In the genomic region with DNA sequence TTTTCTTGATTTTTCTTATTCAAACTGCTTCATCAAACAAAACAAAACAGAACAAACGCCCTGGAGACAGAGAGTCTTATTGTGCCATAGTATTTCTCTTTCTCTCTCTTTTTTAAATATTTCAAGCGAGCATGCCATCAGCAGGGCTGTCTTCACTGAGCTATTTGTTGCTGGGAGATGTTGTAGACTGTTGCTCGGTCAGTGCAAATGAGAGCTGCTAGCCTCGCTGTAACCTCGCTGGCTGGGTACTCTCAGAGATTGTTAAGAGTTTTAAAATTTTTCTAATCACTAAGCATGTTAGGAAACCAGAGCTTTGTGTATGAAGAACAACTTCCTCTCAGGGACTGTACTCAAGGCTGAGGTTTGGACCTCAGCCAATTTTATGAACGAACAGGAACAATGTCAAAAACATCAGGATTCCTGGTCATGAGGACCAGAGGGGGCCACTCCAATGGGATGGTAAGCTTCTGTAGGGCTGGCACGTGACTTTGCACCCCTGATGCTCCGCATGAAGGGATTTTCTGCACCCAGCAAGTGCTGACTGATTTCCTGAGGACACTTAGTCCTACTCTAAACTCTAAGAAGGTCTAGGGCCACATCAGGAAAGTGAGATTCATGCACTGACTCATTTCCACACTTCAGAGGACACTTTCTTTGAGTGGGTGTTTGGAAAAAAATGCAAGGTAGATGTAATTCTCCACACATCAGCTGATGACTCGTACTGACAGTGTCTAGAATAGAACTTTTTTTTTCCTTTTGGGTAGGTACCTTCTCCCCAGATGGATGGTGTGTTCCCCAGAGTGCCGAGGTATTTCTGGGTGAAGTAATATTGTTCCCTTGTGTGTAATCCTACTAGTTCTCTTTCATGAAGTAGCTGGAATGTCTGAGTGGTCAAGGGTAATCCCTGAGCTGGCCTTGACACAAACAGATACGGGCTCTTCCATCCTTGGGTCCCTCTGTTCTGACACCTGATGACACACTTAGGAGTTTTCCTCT, we compare ENCODE assay signal across 7 cellular contexts. TPM values are rescaled to one million over a fixed set of nuclear protein-coding genes. Genes with fewer than 3 reads are reported as not detected.
DNase-seq lines count a peak whose midpoint lies in the region; ATAC-seq, FAIRE-seq and TF ChIP-seq lines count a peak whose summit lies in the region.

No MANE protein-coding gene starts in this region.

- no peaks in the 10 kb centered on the region for H3K9me1 ChIP-seq in keratinocyte (ENCODE audit: control insufficient read depth, extremely low read depth, insufficient read depth, low read length)

- no peaks in the 10 kb centered on the region for H3K27me3 Mint-ChIP-seq in activated naive CD4-positive, alpha-beta T cell treated with anti-CD3 and anti-CD28 coated beads, Interleukin-2, amount 50 U/mL, for 24 hours

- H3K4me1 Mint-ChIP-seq in activated naive CD4-positive, alpha-beta T cell treated with anti-CD3 and anti-CD28 coated beads, Interleukin-2, amount 50 U/mL, for 24 hours, result peaks cover 71% of the 10 kb centered on the region

- TF ChIP-seq CTCF in OCI-LY3 (IDR thresholded peaks at IDR 0.05; ENCODE audit: low read depth, low read length), result no peak
- TF ChIP-seq CTCF in keratinocyte (optimal IDR thresholded peaks at IDR 0.05 in 1 of 3, IDR thresholded peaks at IDR 0.05 in 1 of 3, conservative IDR thresholded peaks at IDR 0.05 in 1 of 3; ENCODE audit: extremely low read depth in 1 of 3, insufficient read depth in 2 of 3, low read length in 3 of 3), result no peak

- peak; percentile 75 for ATAC-seq in GM18519 (IDR thresholded peaks at IDR 0.05; ENCODE audit: low FRiP score, unreplicated experiment)
- peak; percentile 86 for ATAC-seq in HG02852 (IDR thresholded peaks at IDR 0.05; ENCODE audit: unreplicated experiment)

- H3K4me3 ChIP-seq in OCI-LY3 (ENCODE audit: low read length) (peak overlapping the region; percentile 53), keratinocyte (ENCODE audit: control insufficient read depth in 2 of 3, extremely low read depth in 1 of 3, insufficient read depth in 2 of 3, low read depth in 1 of 3, low read length in 3 of 3) (no peak overlapping the region)

- DNase-seq in keratinocyte (ENCODE audit: low read depth, low spot score) (no peak), iPS-NIHi7 (ENCODE audit: extremely low spot score) (no peak)
- DNase-seq in stimulated activated CD8-positive, alpha-beta memory T cell treated with anti-CD3 and anti-CD28 coated beads, Interleukin-12 subunit alpha, Interleukin-12 subunit beta, amount 100 ng/mL, for 4 hours (ENCODE audit: low read depth), result peak; percentile 27

- H4K20me1 ChIP-seq in OCI-LY3 (ENCODE audit: insufficient read depth, low read length) (no peaks in the 10 kb centered on the region), keratinocyte (ENCODE audit: control insufficient read depth, extremely low read depth, insufficient read depth, low read length) (no peaks in the 10 kb centered on the region)

- H3K9me3 Mint-ChIP-seq in activated naive CD4-positive, alpha-beta T cell treated with anti-CD3 and anti-CD28 coated beads, Interleukin-2, amount 50 U/mL, for 24 hours, result peaks cover 12% of the 10 kb centered on the region

- dilution Hi-C loops in keratinocyte (cut with MboI; ENCODE audit: extremely low pct_ligation_motif_present, low sequenced_read_pairs), result no loop called here

- H3K9me3 ChIP-seq in OCI-LY3 (ENCODE audit: insufficient read depth, low read length), result peaks cover 7% of the 10 kb centered on the region
- no peaks in the 10 kb centered on the region for H3K9me3 ChIP-seq in keratinocyte (ENCODE audit: control insufficient read depth, low read depth, low read length)

- H3K27ac Mint-ChIP-seq in activated naive CD4-positive, alpha-beta T cell treated with anti-CD3 and anti-CD28 coated beads, Interleukin-2, amount 50 U/mL, for 24 hours, result peak overlapping the region; percentile 98

- FAIRE-seq in keratinocyte (lab: Jason Lieb, UNC), result peak; percentile 85

- peaks cover 24% of the 10 kb centered on the region for H3K27me3 ChIP-seq in OCI-LY3 (ENCODE audit: low read depth, low read length)
- H3K27me3 ChIP-seq in keratinocyte (ENCODE audit: control insufficient read depth, extremely low read depth, insufficient read depth, low read length), result no peaks in the 10 kb centered on the region

- H3K79me2 ChIP-seq in OCI-LY3 (ENCODE audit: low read length) (no peaks in the 10 kb centered on the region), keratinocyte (ENCODE audit: control insufficient read depth, insufficient read depth, low read length) (no peaks in the 10 kb centered on the region)

- peak overlapping the region; percentile 83 for H3K4me3 Mint-ChIP-seq in activated naive CD4-positive, alpha-beta T cell treated with anti-CD3 and anti-CD28 coated beads, Interleukin-2, amount 50 U/mL, for 24 hours

- no peaks in the 10 kb centered on the region for H3K36me3 Mint-ChIP-seq in activated naive CD4-positive, alpha-beta T cell treated with anti-CD3 and anti-CD28 coated beads, Interleukin-2, amount 50 U/mL, for 24 hours

- H3K9ac ChIP-seq in OCI-LY3 (ENCODE audit: low read length), result no peak overlapping the region
- H3K9ac ChIP-seq in keratinocyte (ENCODE audit: control insufficient read depth, extremely low read depth, insufficient read depth, low read length), result no peak overlapping the region

- H3K36me3 ChIP-seq in OCI-LY3 (replicated peaks; ENCODE audit: low read depth, low read length), result no peaks in the 10 kb centered on the region
- H3K36me3 ChIP-seq in keratinocyte (ENCODE audit: control insufficient read depth in 2 of 2, extremely low read depth in 1 of 2, insufficient read depth in 2 of 2, low read length in 2 of 2), result no peaks in the 10 kb centered on the region

- H3K4me1 ChIP-seq in OCI-LY3 (ENCODE audit: low read length) (peaks cover 61% of the 10 kb centered on the region), keratinocyte (ENCODE audit: control insufficient read depth, extremely low read depth, insufficient read depth, low read length) (peaks cover 10% of the 10 kb centered on the region)

- H3K4me2 ChIP-seq in OCI-LY3 (ENCODE audit: low read length) (peak overlapping the region; percentile 49), keratinocyte (ENCODE audit: control insufficient read depth, extremely low read depth, insufficient read depth, low read depth, low read length) (peak overlapping the region; percentile 9)

- H2AFZ ChIP-seq in OCI-LY3 (ENCODE audit: low read depth, low read length) (no peak overlapping the region), keratinocyte (ENCODE audit: control insufficient read depth, low read length) (no peak overlapping the region)

- peak overlapping the region; percentile 0; the same call in 1 of the 2 replicates for H3K27ac ChIP-seq in OCI-LY3 (ENCODE audit: low read length)
- no peak overlapping the region for H3K27ac ChIP-seq in keratinocyte (ENCODE audit: control insufficient read depth, insufficient read depth, low read length)

RNA-seq across cellular contexts. Expression of gene IL1R1, which starts 59.7 kb away (rescaled TPM):
- polyA plus RNA-seq in keratinocyte, result 6.9 to 10.5 TPM (median 7.5 TPM) in 3 replicates
- 2.7 TPM for polyA plus RNA-seq in keratinocyte (2011; ENCODE audit: low read depth)
- polyA plus RNA-seq in keratinocyte (2011; cell fraction: cytosol; rRNA removed), result 7.2 and 9.8 TPM in 2 replicates
- polyA plus RNA-seq in keratinocyte (2011; cell fraction: nucleus; rRNA removed), result 7.9 and 8.4 TPM in 2 replicates
- polyA plus RNA-seq in keratinocyte (2012; ENCODE audit: low replicate concordance), result 4.4 and 4.6 TPM in 2 replicates
- polyA minus RNA-seq in keratinocyte, result 5.0 to 9.0 TPM (median 6.5 TPM) in 3 replicates
- 7.9 TPM for polyA minus RNA-seq in keratinocyte (2011; cell fraction: cytosol; rRNA and poly(A)+ RNA removed)
- polyA minus RNA-seq in keratinocyte (2011; cell fraction: nucleus; rRNA and poly(A)+ RNA removed), result 2.5 and 5.4 TPM in 2 replicates
